ENCODE assay signal across 27 cellular contexts in the genomic region with DNA sequence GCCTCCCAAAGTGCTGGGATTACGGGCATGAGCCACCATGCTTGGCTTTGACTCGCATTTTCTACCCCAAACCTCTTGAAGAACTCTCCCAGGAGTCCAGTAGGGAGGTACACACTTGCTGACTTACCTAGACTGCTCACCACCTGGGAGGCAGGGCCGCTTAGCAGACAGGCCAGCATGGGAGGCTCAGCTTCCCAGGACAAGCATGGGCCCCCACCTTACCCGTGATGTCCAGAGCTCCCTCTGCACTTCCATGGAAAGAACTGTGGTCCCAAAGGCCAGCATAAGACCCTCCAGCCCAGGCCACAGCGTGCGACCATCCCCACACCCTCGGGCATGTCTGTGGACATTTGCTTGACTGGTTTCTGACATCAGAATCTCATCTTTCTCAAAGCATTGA. TPM values are rescaled to one million over a fixed set of nuclear protein-coding genes. Genes with fewer than 3 reads are reported as not detected.
"Had no signal": no experiment of that assay in that cellular context is flagged by ENCODE, and none has a peak within 500 bp of the region (broad histone marks: within the 10 kb centered on the region; RNA-seq: fewer than 3 reads in every experiment).

No MANE protein-coding gene starts in this region.

- H3K4me1 ChIP-seq: pancreas, right lobe of liver, tibial nerve, uterus had no signal

- ATAC-seq: left colon; left lung; naive thymus-derived CD8-positive, alpha-beta T cell; pancreas; right lobe of liver; stimulated activated memory B cell treated with anti-CD40 and anti-IgM and Interleukin-4, amounts not matched to agents 10 μg/mL and 1 μg/mL and 100 μg/mL, for 72 hours; stimulated activated naive CD8-positive, alpha-beta T cell treated with anti-CD3 and anti-CD28 coated beads, Interleukin-15, amount 100 ng/mL, for 72 hours had no signal

- H3K4me3 ChIP-seq: left lung, lung, pancreas, right atrium auricular region, right lobe of liver, smooth muscle cell, tibial nerve, uterus had no signal

- H3K9me3 ChIP-seq: left lung, pancreas, right atrium auricular region, right lobe of liver, tibial nerve, uterus had no signal

- H3K9me3 Mint-ChIP-seq: naive thymus-derived CD8-positive, alpha-beta T cell; nephron; neural crest cell; stimulated activated memory B cell treated with anti-CD40 and anti-IgM and Interleukin-4, amounts not matched to agents 10 μg/mL and 1 μg/mL and 100 μg/mL, for 72 hours; stimulated activated naive CD8-positive, alpha-beta T cell treated with anti-CD3 and anti-CD28 coated beads, Interleukin-15, amount 100 ng/mL, for 72 hours; type B pancreatic cell had no signal

- H3K27ac ChIP-seq: left lung, pancreas, right atrium auricular region, right lobe of liver, tibial nerve, uterus had no signal

- H3K36me3 ChIP-seq: left lung, pancreas, right atrium auricular region, right lobe of liver, tibial nerve, uterus had no signal

- H3K27me3 ChIP-seq: left lung, pancreas, right atrium auricular region, right lobe of liver, tibial nerve, uterus had no signal

- DNase-seq: hippocampal formation; kidney; left colon; left lung; naive thymus-derived CD8-positive, alpha-beta T cell; nucleus accumbens; right lobe of liver; stimulated activated CD4-positive, alpha-beta T cell treated with anti-CD3 and anti-CD28 coated beads, Interleukin-1b, Interleukin-23, amount 100 ng/mL, for 48 hours; stimulated activated CD4-positive, alpha-beta T cell treated with anti-CD3 and anti-CD28 coated beads, Interleukin-2, amount 100 ng/mL, for 48 hours; stimulated activated CD4-positive, alpha-beta T cell treated with anti-CD3 and anti-CD28 coated beads, Interleukin-4, amount 100 ng/mL, for 4 hours; stimulated activated CD8-positive, alpha-beta memory T cell treated with anti-CD3 and anti-CD28 coated beads, Interleukin-4, amount 100 ng/mL, for 48 hours; stimulated activated naive CD4-positive, alpha-beta T cell treated with Interleukin-2 at 50 U/mL for 16 hours; stimulated activated naive CD8-positive, alpha-beta T cell treated with anti-CD3 and anti-CD28 coated beads, Interleukin-15, amount 100 ng/mL, for 72 hours; uterus had no signal

- H3K36me3 Mint-ChIP-seq: naive thymus-derived CD8-positive, alpha-beta T cell; stimulated activated memory B cell treated with anti-CD40 and anti-IgM and Interleukin-4, amounts not matched to agents 10 μg/mL and 1 μg/mL and 100 μg/mL, for 72 hours; type B pancreatic cell had no signal

- H3K4me1 Mint-ChIP-seq: stimulated activated memory B cell treated with anti-CD40 and anti-IgM and Interleukin-4, amounts not matched to agents 10 μg/mL and 1 μg/mL and 100 μg/mL, for 72 hours; stimulated activated naive CD8-positive, alpha-beta T cell treated with anti-CD3 and anti-CD28 coated beads, Interleukin-15, amount 100 ng/mL, for 72 hours had no signal

- H3K4me3 Mint-ChIP-seq: naive thymus-derived CD8-positive, alpha-beta T cell; nephron; neural crest cell; stimulated activated memory B cell treated with anti-CD40 and anti-IgM and Interleukin-4, amounts not matched to agents 10 μg/mL and 1 μg/mL and 100 μg/mL, for 72 hours; stimulated activated naive CD8-positive, alpha-beta T cell treated with anti-CD3 and anti-CD28 coated beads, Interleukin-15, amount 100 ng/mL, for 72 hours; type B pancreatic cell had no signal

- H3K27ac Mint-ChIP-seq: naive thymus-derived CD8-positive, alpha-beta T cell; progenitor cell of endocrine pancreas; stimulated activated memory B cell treated with anti-CD40 and anti-IgM and Interleukin-4, amounts not matched to agents 10 μg/mL and 1 μg/mL and 100 μg/mL, for 72 hours; stimulated activated naive CD8-positive, alpha-beta T cell treated with anti-CD3 and anti-CD28 coated beads, Interleukin-15, amount 100 ng/mL, for 72 hours; type B pancreatic cell had no signal

RNA-seq across cellular contexts. Expression of a gene that starts 36.8 kb away (rescaled TPM):
- total RNA-seq: lower leg skin, pulmonary artery endothelial cell, tibial nerve, ureter had no signal
